8 cellular contexts compared by ENCODE assay signal in genomic region chr2:240513544-240514287, GRCh38. TPM values are rescaled to one million over a fixed set of nuclear protein-coding genes. Genes with fewer than 3 reads are reported as not detected.
A peak's percentile ranks its signal among the peaks of the same experiment; 100 is the strongest.
DNase-seq lines count a peak whose midpoint lies in the region; ATAC-seq and TF ChIP-seq lines count a peak whose summit lies in the region.

No MANE protein-coding gene starts in this region.

- peaks cover 3% of the 10 kb centered on the region for H3K4me1 ChIP-seq in adipocyte (ENCODE audit: control insufficient read depth, insufficient read depth, low read length)
- peaks cover 0 to 9% of the 10 kb centered on the region in 2 donors for H3K4me1 ChIP-seq in right atrium auricular region
- peaks cover 0 to 4% (median 0%) of the 10 kb centered on the region in 4 donors for H3K4me1 ChIP-seq in sigmoid colon

- peak overlapping the region; percentile 37 for H3K9ac ChIP-seq in adipocyte (ENCODE audit: low read length)

- H3K4me3 ChIP-seq in adipocyte (ENCODE audit: low read length) (no peak overlapping the region), right atrium auricular region (no peak overlapping the region), sigmoid colon (no peak overlapping the region)

- H3K9me3 Mint-ChIP-seq in T-helper 1 cell treated with Interleukin-12 subunit alpha and Interleukin-12 subunit beta and Interleukin-4 antibody, amounts not matched to agents 30 μg/mL and 1 μg/mL, for 36 hours: no peaks in the 10 kb centered on the region

- H3K27ac Mint-ChIP-seq in T-helper 1 cell treated with Interleukin-12 subunit alpha and Interleukin-12 subunit beta and Interleukin-4 antibody, amounts not matched to agents 30 μg/mL and 1 μg/mL, for 36 hours: peak overlapping the region; percentile 67

- intact Hi-C loops in sigmoid colon (cut with DNase I): no loop called here

- H3K27me3 ChIP-seq in adipocyte (replicated peaks; ENCODE audit: control insufficient read depth, insufficient read depth, low read length) (no peaks in the 10 kb centered on the region), right atrium auricular region (no peaks in the 10 kb centered on the region), sigmoid colon (peaks cover 0 to 5% (median 0%) of the 10 kb centered on the region in 3 donors)

- WGBS in sigmoid colon, 2 donors: 46 to 54% methylated on average over 13 of the region's 13 CpGs

- no peaks in the 10 kb centered on the region for H3K36me3 Mint-ChIP-seq in T-helper 1 cell treated with Interleukin-12 subunit alpha and Interleukin-12 subunit beta and Interleukin-4 antibody, amounts not matched to agents 30 μg/mL and 1 μg/mL, for 36 hours (ENCODE audit: low read depth)

- DNase-seq in D341Med (ENCODE audit: low spot score) (peak; percentile 67), HPDE6-E6E7 (ENCODE audit: extremely low spot score) (peak; percentile 84), adipocyte (ENCODE audit: low read depth) (peak; percentile 88), right atrium auricular region (ENCODE audit: low spot score) (peak; percentile 85), sigmoid colon (peak; percentile 85), NCI-H446 treated with DMSO at 0.1 percent for 48 hours (lab: John Stamatoyannopoulos, UW) (no peak)

- peak; percentile 91 for ATAC-seq in GM21381 (IDR thresholded peaks at IDR 0.05; ENCODE audit: unreplicated experiment)

- TF ChIP-seq CTCF in right atrium auricular region (IDR thresholded peaks at IDR 0.05) (peak; percentile 64 to 86), sigmoid colon (IDR thresholded peaks at IDR 0.05) (peak; percentile 44 to 84 (median 74))

- peak overlapping the region; percentile 10 for H3K4me3 Mint-ChIP-seq in T-helper 1 cell treated with Interleukin-12 subunit alpha and Interleukin-12 subunit beta and Interleukin-4 antibody, amounts not matched to agents 30 μg/mL and 1 μg/mL, for 36 hours

- peaks cover 6% of the 10 kb centered on the region for H3K4me1 Mint-ChIP-seq in T-helper 1 cell treated with Interleukin-12 subunit alpha and Interleukin-12 subunit beta and Interleukin-4 antibody, amounts not matched to agents 30 μg/mL and 1 μg/mL, for 36 hours (ENCODE audit: low read depth)

- peaks cover 2% of the 10 kb centered on the region for H3K36me3 ChIP-seq in adipocyte (ENCODE audit: control insufficient read depth, insufficient read depth, low read length, severe bottlenecking)
- H3K36me3 ChIP-seq in right atrium auricular region: no peaks in the 10 kb centered on the region
- peaks cover 0 to 3% (median 0%) of the 10 kb centered on the region in 4 donors for H3K36me3 ChIP-seq in sigmoid colon

- H3K9me3 ChIP-seq in adipocyte (ENCODE audit: control insufficient read depth, low read length): no peaks in the 10 kb centered on the region
- no peaks in the 10 kb centered on the region for H3K9me3 ChIP-seq in right atrium auricular region
- H3K9me3 ChIP-seq in sigmoid colon: no peaks in the 10 kb centered on the region

- no peak overlapping the region for H3K27ac ChIP-seq in right atrium auricular region
- no peak overlapping the region for H3K27ac ChIP-seq in sigmoid colon

- no peaks in the 10 kb centered on the region for H3K27me3 Mint-ChIP-seq in T-helper 1 cell treated with Interleukin-12 subunit alpha and Interleukin-12 subunit beta and Interleukin-4 antibody, amounts not matched to agents 30 μg/mL and 1 μg/mL, for 36 hours (ENCODE audit: low read depth)

- no peak for TF ChIP-seq POLR2A in sigmoid colon (IDR thresholded peaks at IDR 0.05)

- TF ChIP-seq EP300 in sigmoid colon (IDR thresholded peaks at IDR 0.05): no peak

RNA-seq across cellular contexts. Expression of gene ANKMY1, which starts 44.1 kb away (rescaled TPM):
- 1 to 10 TPM; 3.7 to 7.9 TPM for total RNA-seq in right atrium auricular region
- 10 to 100 TPM in 2 of 4 donors, 1 to 10 TPM in 2; 6.7 to 14.0 (median 9.6) TPM for total RNA-seq in sigmoid colon
- polyA plus RNA-seq in sigmoid colon: 1 to 10 TPM; 3.6 to 9.4 (median 3.9) TPM

RNA-seq across cellular contexts. Expression of gene DUSP28, which starts 46.4 kb away (rescaled TPM):
- total RNA-seq in right atrium auricular region (10 to 100 TPM; 12.0 to 17.5 TPM), sigmoid colon (10 to 100 TPM in 1 of 4 donors, 1 to 10 TPM in 3; 4.6 to 10.2 (median 7.6) TPM)
- 1 to 10 TPM; 5.0 to 5.4 (median 5.1) TPM for polyA plus RNA-seq in sigmoid colon

RNA-seq across cellular contexts. Expression of gene RNPEPL1, which starts 54.6 kb away (rescaled TPM):
- total RNA-seq in right atrium auricular region (10 to 100 TPM; 62.0 to 76.3 TPM), sigmoid colon (10 to 100 TPM; 23.1 to 87.8 (median 28.4) TPM)
- 100 to 1,000 TPM in 2 of 3 donors, 10 to 100 TPM in 1; 64.3 to 136 (median 102) TPM for polyA plus RNA-seq in sigmoid colon
